24 cellular contexts compared by ENCODE assay signal in genomic region chr7:1074593-1075431, GRCh38. TPM values are rescaled to one million over a fixed set of nuclear protein-coding genes. Genes with fewer than 3 reads are reported as not detected.
DNase-seq lines count a peak whose midpoint lies in the region; ATAC-seq, FAIRE-seq and TF ChIP-seq lines count a peak whose summit lies in the region.
"Had no signal": no experiment of that assay in that cellular context is flagged by ENCODE, and none has a peak within 500 bp of the region (broad histone marks: within the 10 kb centered on the region; RNA-seq: fewer than 3 reads in every experiment).

No MANE protein-coding gene starts in this region.

- no peak overlapping the region for H2AFZ ChIP-seq in HCT116 (ENCODE audit: low read depth, low read length, poor library complexity, severe bottlenecking)
- H2AFZ ChIP-seq: GM23248, PC-9 had no signal

- H3K4me2 ChIP-seq in HCT116 (ENCODE audit: low read length) = no peak overlapping the region
- H3K4me2 ChIP-seq: A549, KMS-11, PC-9 had no signal

- H3K4me1 ChIP-seq in HCT116 (ENCODE audit: control insufficient read depth in 1 of 2, insufficient read depth in 2 of 2, low read length in 2 of 2) (peaks cover 0 to 5% of the 10 kb centered on the region in 2 experiments; a peak in 2 of 4 replicates), ascending aorta (peaks cover 0 to 10% of the 10 kb centered on the region in 2 donors)
- H3K4me1 ChIP-seq: A549 had no signal

- no peaks in the 10 kb centered on the region for H4K20me1 ChIP-seq in HCT116 (ENCODE audit: insufficient read depth)

- TF ChIP-seq POLR2A in HCT116 (IDR thresholded peaks at IDR 0.05; ENCODE audit: borderline replicate concordance, extremely low read depth, insufficient read depth, insufficient read length) = no peak

- no peak overlapping the region for H3K27ac Mint-ChIP-seq in WTC11
- H3K27ac Mint-ChIP-seq: T-cell had no signal

- TF ChIP-seq CTCF in HCT116 (IDR thresholded peaks at IDR 0.05 in 2 of 3, conservative IDR thresholded peaks at IDR 0.05 in 1 of 3; ENCODE audit: borderline replicate concordance in 1 of 3, insufficient read depth in 1 of 3, low read depth in 2 of 3, low read length in 2 of 3) (no peak), WTC11 (IDR thresholded peaks at IDR 0.05) (no peak), ascending aorta (IDR thresholded peaks at IDR 0.05) (no peak)

- peaks cover 0 to 4% of the 10 kb centered on the region in 2 experiments; a peak in 1 of 4 replicates for H3K9me3 ChIP-seq in HCT116 (ENCODE audit: control insufficient read depth in 1 of 2, insufficient read depth in 1 of 2, low read depth in 1 of 2, low read length in 2 of 2)
- no peaks in the 10 kb centered on the region for H3K9me3 ChIP-seq in ascending aorta
- H3K9me3 ChIP-seq: A549 had no signal

- no peaks in the 10 kb centered on the region for H3K27me3 Mint-ChIP-seq in WTC11 (ENCODE audit: low read depth)
- H3K27me3 Mint-ChIP-seq: CD8-positive, alpha-beta memory T cell; T-cell had no signal

- no peaks in the 10 kb centered on the region for H3K27me3 ChIP-seq in HCT116 (ENCODE audit: insufficient read depth, low read length)
- no peaks in the 10 kb centered on the region for H3K27me3 ChIP-seq in ascending aorta

- no peak for TF ChIP-seq RAD21 in HCT116 (IDR thresholded peaks at IDR 0.05; ENCODE audit: low read depth)

- no TSS peak for BruUV-seq in HCT116 (replicated peaks; lab: Mats Ljungman, UMichigan)

- no peaks in the 10 kb centered on the region for H3K9me2 ChIP-seq in HCT116 (ENCODE audit: insufficient read depth)

- RAD21 ChIA-PET in HCT116 (lab: Charles Lee; ENCODE audit: low non-redundant PET in 1 of 2, low total read pairs in 2 of 2, uncharacterized antibody in 2 of 2, unreplicated experiment in 2 of 2) = interaction anchor here in 1 of 2 experiments (0.6 kb wide), 1 partner anchor 9 kb away, joined by 9 read pairs; no protein-coding TSS in a partner anchor

- H3K4me3 Mint-ChIP-seq in WTC11 = no peak overlapping the region
- H3K4me3 Mint-ChIP-seq: CD8-positive, alpha-beta memory T cell; T-cell had no signal

- CTCF ChIA-PET in HCT116 (lab: Charles Lee) (interaction anchor here (1.2 kb wide), 1 partner anchor 9 kb away, joined by 6 read pairs; no protein-coding TSS in a partner anchor), WTC11 (lab: Charles Lee) (interaction anchor here (0.7 to 2.2 kb wide), 6 partner anchors 9 to 96 kb away, joined by 3 to 15 read pairs (median 5); no protein-coding TSS in a partner anchor)

- H3K79me2 ChIP-seq in HCT116 (ENCODE audit: insufficient read depth, low read length) = no peaks in the 10 kb centered on the region

- intact Hi-C loops in HCT116 (cut with micrococcal nuclease) (no loop called here), ascending aorta (cut with DNase I) (no loop called here)

- H3K9me3 Mint-ChIP-seq in WTC11 = peaks cover 10% of the 10 kb centered on the region
- H3K9me3 Mint-ChIP-seq: CD8-positive, alpha-beta memory T cell; T-cell had no signal

- POLR2A ChIA-PET in HCT116 (lab: Charles Lee) = no interaction called here
- POLR2A ChIA-PET in WTC11 (lab: Charles Lee) = interaction anchor here (0.7 to 0.8 kb wide), 2 partner anchors 9 to 32 kb away, joined by 3 to 4 read pairs; no protein-coding TSS in a partner anchor

- H3K9ac ChIP-seq in HCT116 (ENCODE audit: low read length) = no peak overlapping the region
- H3K9ac ChIP-seq: GM23248, KMS-11 had no signal

- H3K4me3 ChIP-seq in HCT116 (replicated peaks in 1 of 2; ENCODE audit: low read depth in 1 of 2, low read length in 2 of 2) = no peak overlapping the region
- H3K4me3 ChIP-seq in ascending aorta = no peak overlapping the region
- H3K4me3 ChIP-seq: A549, GM23248, PC-9 had no signal

- no peaks in the 10 kb centered on the region for H3K36me3 ChIP-seq in HCT116 (ENCODE audit: control insufficient read depth in 1 of 2, insufficient read depth in 2 of 2, low read length in 2 of 2)
- H3K36me3 ChIP-seq in ascending aorta = no peaks in the 10 kb centered on the region

- FAIRE-seq in urothelium cell line (lab: Jason Lieb, UNC) = peak; percentile 61
- FAIRE-seq: A549, GM12892, GM19239 had no signal

- H3K27ac ChIP-seq in HCT116 (ENCODE audit: low read depth, low read length) (no peak overlapping the region), ascending aorta (no peak overlapping the region)
- H3K27ac ChIP-seq: A549, GM23248, KMS-11, PC-9 had no signal

- H3K4me1 Mint-ChIP-seq in WTC11 = no peaks in the 10 kb centered on the region
- H3K4me1 Mint-ChIP-seq: CD8-positive, alpha-beta memory T cell; T-cell had no signal

- peaks cover 8% of the 10 kb centered on the region; the same call in 1 of the 2 replicates for H3K36me3 Mint-ChIP-seq in WTC11
- H3K36me3 Mint-ChIP-seq: CD14-positive monocyte; CD8-positive, alpha-beta memory T cell; T-cell had no signal

- ATAC-seq in HCT116 (0 out of 2 replicates have a peak, but pooled peaks have one; percentile 28), WTC11 (peak; percentile 41), GM21786 (IDR thresholded peaks at IDR 0.05; ENCODE audit: unreplicated experiment) (no peak), HG03432 (IDR thresholded peaks at IDR 0.05; ENCODE audit: unreplicated experiment) (no peak)
- ATAC-seq: A549, T-cell had no signal

- DNase-seq in HCT116 (ENCODE audit: low read depth, low spot score) (no peak), WTC11 (ENCODE audit: low spot score) (no peak), left kidney (ENCODE audit: low read depth, low spot score) (peak; percentile 44), urothelium cell line (ENCODE audit: low spot score) (no peak), ascending aorta (ENCODE audit: low spot score in 2 of 2) (no peak)
- DNase-seq: CD8-positive, alpha-beta memory T cell; DMS79 treated with DMSO at 0.1 percent for 48 hours; GF-D8; GM23248; HCEC 1CT; MM.1S; NCI-H2029 treated with DMSO at 0.1 percent for 48 hours; NCI-H446 treated with DMSO at 0.1 percent for 48 hours; NCI-H526; SHP77; T-cell had no signal

TF ChIP-seq in HCT116, 20 proteins besides CTCF, POLR2A, EP300 and RAD21 (continues in another document):
- no peak for TF ChIP-seq EGR1 (IDR thresholded peaks at IDR 0.05; ENCODE audit: low read depth)
- TF ChIP-seq ZBTB33 (IDR thresholded peaks at IDR 0.05; ENCODE audit: extremely low read depth, insufficient replicate concordance, low read length) = no peak
- TF ChIP-seq EZH2 (IDR thresholded peaks at IDR 0.05) = no peak
- no peak for TF ChIP-seq SRF (IDR thresholded peaks at IDR 0.05; ENCODE audit: low read depth)

TF ChIP-seq in WTC11, 78 proteins besides CTCF, POLR2A, EP300 and RAD21:
- TF ChIP-seq KAT7 (CRISPR knock-in tag; IDR thresholded peaks at IDR 0.05; ENCODE audit: borderline replicate concordance) = no peak
- TF ChIP-seq ZNF671 (CRISPR knock-in tag; IDR thresholded peaks at IDR 0.05) = no peak
- no peak for TF ChIP-seq TEAD1 (CRISPR knock-in tag; IDR thresholded peaks at IDR 0.05)

RNA-seq across cellular contexts. Expression of gene GPER1, which starts 13.1 kb away (rescaled TPM):
- total RNA-seq in HCT116 (2021; ENCODE audit: unreplicated experiment) (1.2 TPM), WTC11 (2021) (0.28 to 0.87 TPM (median 0.41 TPM) in 3 replicates), ascending aorta (11.3 TPM)
- polyA plus RNA-seq in HCT116 (2012) = 1.0 and 1.3 TPM in 2 replicates
- total RNA-seq: CD8-positive, alpha-beta memory T cell had no signal

RNA-seq across cellular contexts. Expression of gene GPR146, which starts 30.5 kb away (rescaled TPM):
- total RNA-seq in HCT116 (2021; ENCODE audit: unreplicated experiment) (2.4 TPM), WTC11 (2021) (0.87 to 1.1 TPM (median 0.92 TPM) in 3 replicates), ascending aorta (224 TPM)
- 2.6 and 3.0 TPM in 2 replicates for polyA plus RNA-seq in HCT116 (2012)

Comparison
In these comparisons a context has a peak if more than half of its experiments do, and no peak if none do; other contexts are left out.
1. ATAC-seq: peak in HCT116 (single experiment) and WTC11 (single experiment); none in GM21786 (single experiment) and HG03432 (single experiment).
2. RNA of gene GPR146, which starts 30.5 kb away (total RNA-seq): 224 TPM in ascending aorta (single experiment); 2.4 TPM in HCT116 (single experiment) and 0.87 to 1.1 TPM in WTC11; every median in the first group is over 10 times any median in the second.